ENCODE assay signal across 21 cellular contexts in genomic region chr17:6497496-6498221, GRCh38. TPM values are rescaled to one million over a fixed set of nuclear protein-coding genes. Genes with fewer than 3 reads are reported as not detected.
DNase-seq lines count a peak whose midpoint lies in the region; ATAC-seq and TF ChIP-seq lines count a peak whose summit lies in the region.
"Had no signal": no experiment of that assay in that cellular context is flagged by ENCODE, and none has a peak within 500 bp of the region (broad histone marks: within the 10 kb centered on the region; RNA-seq: fewer than 3 reads in every experiment).

No MANE protein-coding gene starts in this region.

- H2BK5ac ChIP-seq in mesenchymal stem cell (ENCODE audit: low read depth, low read length, poor library complexity, severe bottlenecking), result no peak overlapping the region

- no peak overlapping the region for H2BK120ac ChIP-seq in mesenchymal stem cell (ENCODE audit: low read depth, low read length)

- no peak overlapping the region for H2BK12ac ChIP-seq in mesenchymal stem cell (ENCODE audit: low read length in 2 of 2)

- no peak overlapping the region for H3K4ac ChIP-seq in mesenchymal stem cell (ENCODE audit: low read depth in 1 of 2, low read length in 2 of 2)

- no peaks in the 10 kb centered on the region for H3K27me3 ChIP-seq in BLaER1
- no peaks in the 10 kb centered on the region for H3K27me3 ChIP-seq in NT2/D1 (ENCODE audit: insufficient read depth, insufficient read length)
- no peaks in the 10 kb centered on the region for H3K27me3 ChIP-seq in ovary
- H3K27me3 ChIP-seq in mesenchymal stem cell (ENCODE audit: control insufficient read depth in 1 of 2, insufficient read depth in 1 of 2, low read length in 2 of 2), result peaks cover 47 to 60% of the 10 kb centered on the region in 2 experiments
- H3K27me3 ChIP-seq: neural progenitor cell, transverse colon had no signal

- H4K20me1 ChIP-seq in BLaER1, result no peaks in the 10 kb centered on the region

- H3K27ac ChIP-seq in BLaER1 (peak overlapping the region; percentile 92), ovary (peak overlapping the region in 1 of 2 donors; percentile 20), mesenchymal stem cell (ENCODE audit: low read length, poor library complexity, severe bottlenecking) (no peak overlapping the region)
- H3K27ac ChIP-seq: heart left ventricle, neural progenitor cell, transverse colon had no signal

- H3K4me1 ChIP-seq in BLaER1 (peaks cover 53% of the 10 kb centered on the region), NT2/D1 (ENCODE audit: insufficient read depth, insufficient read length) (peaks cover 9% of the 10 kb centered on the region), ovary (ENCODE audit: insufficient read depth) (peaks cover 23% of the 10 kb centered on the region), mesenchymal stem cell (ENCODE audit: control insufficient read depth, insufficient read depth, low read depth, low read length) (peaks cover 10% of the 10 kb centered on the region)

- intact Hi-C loops in ovary (cut with DNase I), result no loop called here

- H3K23ac ChIP-seq in mesenchymal stem cell (ENCODE audit: low read length in 2 of 2), result no peak overlapping the region

- H2BK15ac ChIP-seq in mesenchymal stem cell (ENCODE audit: low read depth, poor library complexity, severe bottlenecking), result no peak overlapping the region

- H3K4me2 ChIP-seq in BLaER1 (peak overlapping the region; percentile 94), mesenchymal stem cell (ENCODE audit: low read length, poor library complexity, severe bottlenecking) (no peak overlapping the region)

- no peak for TF ChIP-seq EP300 in ovary (IDR thresholded peaks at IDR 0.05)

- no peak overlapping the region for H3K18ac ChIP-seq in mesenchymal stem cell (ENCODE audit: low read depth in 1 of 2, low read length in 2 of 2)

- no peak for ATAC-seq in HG02870 (IDR thresholded peaks at IDR 0.05; ENCODE audit: unreplicated experiment)
- no peak for ATAC-seq in HG03439 (IDR thresholded peaks at IDR 0.05; ENCODE audit: unreplicated experiment)
- ATAC-seq: T-helper 17 cell had no signal

- H3K14ac ChIP-seq in mesenchymal stem cell (ENCODE audit: low read length in 2 of 2), result peak overlapping the region in 1 of 2 experiments; percentile 4

- H3K79me1 ChIP-seq in mesenchymal stem cell (replicated peaks; ENCODE audit: low read length, poor library complexity, severe bottlenecking), result no peaks in the 10 kb centered on the region

- H3K4me3 ChIP-seq in BLaER1 (peak overlapping the region; percentile 53), NT2/D1 (ENCODE audit: insufficient read length, low read depth) (no peak overlapping the region), ovary (no peak overlapping the region), mesenchymal stem cell (ENCODE audit: insufficient read depth in 1 of 2, low read depth in 1 of 2, low read length in 2 of 2) (no peak overlapping the region)
- H3K4me3 ChIP-seq: heart left ventricle, neural progenitor cell, transverse colon had no signal

- no peak overlapping the region for H4K8ac ChIP-seq in mesenchymal stem cell (ENCODE audit: low read length)

- H3K36me3 ChIP-seq in BLaER1, result no peaks in the 10 kb centered on the region
- H3K36me3 ChIP-seq in NT2/D1 (ENCODE audit: insufficient read depth, insufficient read length, low read length), result no peaks in the 10 kb centered on the region
- no peaks in the 10 kb centered on the region for H3K36me3 ChIP-seq in ovary
- no peaks in the 10 kb centered on the region for H3K36me3 ChIP-seq in mesenchymal stem cell (ENCODE audit: control insufficient read depth in 1 of 2, insufficient read depth in 2 of 2, low read depth in 1 of 2, low read length in 2 of 2)
- H3K36me3 ChIP-seq: heart left ventricle, neural progenitor cell, transverse colon had no signal

- WGBS in ovary, 3 donors, result 70 to 73% (median 70%) methylated on average over 9 to 17 of the region's 17 CpGs
- 55% methylated on average over 14 of the region's 17 CpGs for WGBS in mesenchymal stem cell

- DNase-seq in NT2/D1 (ENCODE audit: low read depth, low spot score), result no peak
- peak; percentile 57 for DNase-seq in hepatic stellate cell (ENCODE audit: low spot score)
- DNase-seq in ovary, result peak in 3 of 5 donors; percentile 15 to 34 (median 30)
- no peak for DNase-seq in T-helper 1 cell
- no peak for DNase-seq in mesenchymal stem cell
- DNase-seq: activated CD4-positive, alpha-beta memory T cell treated with anti-CD3 and anti-CD28 coated beads, Interleukin-2, amount 10 ng/mL, durations not matched to agents 7 days and 5 days; DND-41; effector CD8-positive, alpha-beta T cell; heart left ventricle; KG1; NCI-H1048; OCI-M1; SIG-M5; stimulated activated naive CD4-positive, alpha-beta T cell; T-helper 17 cell; transverse colon had no signal

- no peak for TF ChIP-seq CTCF in ovary (IDR thresholded peaks at IDR 0.05)

- H2AK5ac ChIP-seq in mesenchymal stem cell (ENCODE audit: low read length, severe bottlenecking), result no peak overlapping the region

- TF ChIP-seq POLR2A in ovary (IDR thresholded peaks at IDR 0.05), result no peak

- H3K9ac ChIP-seq in BLaER1, result peak overlapping the region; percentile 80
- H3K9ac ChIP-seq in NT2/D1 (ENCODE audit: insufficient read length, low read depth), result peak overlapping the region; percentile 17
- H3K9ac ChIP-seq in mesenchymal stem cell (ENCODE audit: low read length), result no peak overlapping the region
- H3K9ac ChIP-seq: neural progenitor cell had no signal

- H4K91ac ChIP-seq in mesenchymal stem cell (ENCODE audit: low read length), result no peak overlapping the region

- H3K9me3 ChIP-seq in BLaER1 (no peaks in the 10 kb centered on the region), NT2/D1 (ENCODE audit: insufficient read depth, low read length) (peaks cover 4% of the 10 kb centered on the region; the same call in 1 of the 2 replicates), ovary (no peaks in the 10 kb centered on the region), mesenchymal stem cell (ENCODE audit: control insufficient read depth, low read length) (no peaks in the 10 kb centered on the region)
- H3K9me3 ChIP-seq: heart left ventricle, transverse colon had no signal

- H2AFZ ChIP-seq in mesenchymal stem cell (ENCODE audit: low read depth, low read length), result no peak overlapping the region
- H2AFZ ChIP-seq: neural progenitor cell had no signal

RNA-seq across cellular contexts. Expression of gene PIMREG, which starts 53.4 kb away (rescaled TPM):
- 1 to 10 TPM in 1 of 7 donors, under 1 TPM in 5, not detected in 1; 0.20 to 4.7 (median 0.73) TPM for total RNA-seq in ovary
- polyA plus RNA-seq in ovary, result under 1 TPM; 0.58 to 0.78 TPM
- polyA plus RNA-seq in mesenchymal stem cell (2013, experiment 1 of 2), result 3.9 TPM
- 3.5 TPM for polyA plus RNA-seq in mesenchymal stem cell (2013, experiment 2 of 2)
- total RNA-seq: CD4-positive, alpha-beta T cell; T-helper 17 cell had no signal

RNA-seq across cellular contexts. Expression of gene PITPNM3, which starts 58.7 kb away (rescaled TPM):
- total RNA-seq in ovary, result 10 to 100 TPM; 10.0 to 68.7 (median 30.3) TPM
- polyA plus RNA-seq in ovary, result 10 to 100 TPM; 10.3 to 12.8 TPM
- 0.26 TPM for polyA plus RNA-seq in mesenchymal stem cell (2013, experiment 1 of 2)
- 0.25 TPM for polyA plus RNA-seq in mesenchymal stem cell (2013, experiment 2 of 2)

Comparison
In these comparisons a context has a peak if more than half of its experiments do, and no peak if none do; other contexts are left out.
1. DNase-seq: peak in hepatic stellate cell (single experiment) and ovary (3 of 5); none in NT2/D1 (single experiment), T-helper 1 cell (0 of 5) and mesenchymal stem cell (single experiment).